24 cellular contexts compared by ENCODE assay signal in genomic region chr16:66616592-66616991, GRCh38. TPM values are rescaled to one million over a fixed set of nuclear protein-coding genes. Genes with fewer than 3 reads are reported as not detected.
A peak's percentile ranks its signal among the peaks of the same experiment; 100 is the strongest.
DNase-seq lines count a peak whose midpoint lies in the region; ATAC-seq and TF ChIP-seq lines count a peak whose summit lies in the region.
"Had no signal": no experiment of that assay in that cellular context is flagged by ENCODE, and none has a peak within 500 bp of the region (broad histone marks: within the 10 kb centered on the region; RNA-seq: fewer than 3 reads in every experiment).

No MANE protein-coding gene starts in this region.

- no peak for DNase-seq in GM23338 (ENCODE audit: low spot score)
- no peak for DNase-seq in Panc1 (ENCODE audit: low read depth, low spot score)
- DNase-seq in nephron progenitor cell: no peak
- no peak for DNase-seq in NCI-H128 (lab: John Stamatoyannopoulos, UW; ENCODE audit: unreplicated experiment)
- DNase-seq in cerebellum (ENCODE audit: low spot score): no peak
- no peak for DNase-seq in NCI-H226
- DNase-seq in activated T-cell treated with anti-CD3 and anti-CD28 coated beads, Interleukin-2, amount 50 U/mL, for 72 hours: no peak
- DNase-seq: activated CD4-positive, alpha-beta memory T cell treated with anti-CD3 and anti-CD28 coated beads for 36 hours; erythroblast; gastrocnemius medialis; left ventricle myocardium inferior; NCI-H1436; NCI-H2171 treated with DMSO at 0.1 percent for 48 hours; NCI-H774; pancreas; RPMI8226; stimulated activated CD4-positive, alpha-beta T cell treated with anti-CD3 and anti-CD28 coated beads, Interleukin-4, amount 100 ng/mL, for 4 hours; T-cell; WERI-Rb-1 had no signal

- H3K4me1 Mint-ChIP-seq in GM23338: peaks cover 24% of the 10 kb centered on the region
- peaks cover 31% of the 10 kb centered on the region for H3K4me1 Mint-ChIP-seq in dendritic cell treated with granulocyte-macrophage colony-stimulating factor and Interleukin-4, amounts not matched to agents 40 ng/mL and 50 ng/mL, for 4 days (ENCODE audit: low read depth)
- H3K4me1 Mint-ChIP-seq in nephron progenitor cell: peaks cover 39% of the 10 kb centered on the region
- no peaks in the 10 kb centered on the region for H3K4me1 Mint-ChIP-seq in activated T-cell treated with anti-CD3 and anti-CD28 coated beads, Interleukin-2, amount 50 U/mL, for 72 hours (ENCODE audit: low read depth)
- H3K4me1 Mint-ChIP-seq: activated naive CD4-positive, alpha-beta T cell treated with anti-CD3 and anti-CD28 coated beads, Interleukin-2, amount 50 U/mL, for 24 hours; T-cell had no signal

- ATAC-seq in GM23338 (peak; percentile 76), Panc1 (no peak)
- ATAC-seq in activated T-cell treated with anti-CD3 and anti-CD28 coated beads, Interleukin-2, amount 50 U/mL, for 72 hours (replicated peaks in 1 of 2): no peak
- ATAC-seq: gastrocnemius medialis, pancreas, T-cell had no signal

- H3K27me3 Mint-ChIP-seq in GM23338 (ENCODE audit: insufficient read depth, low read depth, poor library complexity) (no peaks in the 10 kb centered on the region), nephron progenitor cell (ENCODE audit: low read depth, poor library complexity) (peaks cover under 1% of the 10 kb centered on the region)
- no peaks in the 10 kb centered on the region for H3K27me3 Mint-ChIP-seq in dendritic cell treated with granulocyte-macrophage colony-stimulating factor and Interleukin-4, amounts not matched to agents 40 ng/mL and 50 ng/mL, for 4 days
- no peaks in the 10 kb centered on the region for H3K27me3 Mint-ChIP-seq in activated T-cell treated with anti-CD3 and anti-CD28 coated beads, Interleukin-2, amount 50 U/mL, for 72 hours (ENCODE audit: low read depth)
- H3K27me3 Mint-ChIP-seq: activated CD4-positive, alpha-beta memory T cell treated with anti-CD3 and anti-CD28 coated beads for 36 hours; activated naive CD4-positive, alpha-beta T cell treated with anti-CD3 and anti-CD28 coated beads, Interleukin-2, amount 50 U/mL, for 24 hours; T-cell had no signal

- H3K27ac ChIP-seq in GM23338 (ENCODE audit: low read depth): no peak overlapping the region
- peak overlapping the region; percentile 39; the same call in 1 of the 2 replicates for H3K27ac ChIP-seq in Panc1 (ENCODE audit: low read length)
- H3K27ac ChIP-seq: gastrocnemius medialis, left ventricle myocardium inferior, pancreas, vagina, WERI-Rb-1 had no signal

- H3K27me3 ChIP-seq in GM23338 (ENCODE audit: insufficient read depth): no peaks in the 10 kb centered on the region
- no peaks in the 10 kb centered on the region for H3K27me3 ChIP-seq in Panc1 (ENCODE audit: control insufficient read depth, insufficient read depth, low read length)
- H3K27me3 ChIP-seq: gastrocnemius medialis, pancreas, vagina had no signal

- H3K4me2 ChIP-seq in GM23338: peak overlapping the region; percentile 61

- in situ Hi-C loops in Panc1 (cut with HindIII; ENCODE audit: low pct_unique_long_range_greater_than_20kb, low sequenced_read_pairs): no loop called here

- H3K9me3 Mint-ChIP-seq in GM23338: no peaks in the 10 kb centered on the region; the same call in 2 of the 3 replicates
- no peaks in the 10 kb centered on the region for H3K9me3 Mint-ChIP-seq in dendritic cell treated with granulocyte-macrophage colony-stimulating factor and Interleukin-4, amounts not matched to agents 40 ng/mL and 50 ng/mL, for 4 days
- peaks cover 4% of the 10 kb centered on the region for H3K9me3 Mint-ChIP-seq in nephron progenitor cell
- H3K9me3 Mint-ChIP-seq in activated T-cell treated with anti-CD3 and anti-CD28 coated beads, Interleukin-2, amount 50 U/mL, for 72 hours: no peaks in the 10 kb centered on the region
- H3K9me3 Mint-ChIP-seq: activated CD4-positive, alpha-beta memory T cell treated with anti-CD3 and anti-CD28 coated beads for 36 hours; activated naive CD4-positive, alpha-beta T cell treated with anti-CD3 and anti-CD28 coated beads, Interleukin-2, amount 50 U/mL, for 24 hours; T-cell had no signal

- BruUV-seq in Panc1 (replicated peaks; lab: Mats Ljungman, UMichigan): no TSS peak

- no peak overlapping the region for H2AFZ ChIP-seq in GM23338

- CTCF ChIA-PET in Panc1 (lab: Charles Lee): no interaction called here

- H3K36me3 Mint-ChIP-seq in GM23338 (ENCODE audit: low read depth) (peaks cover 46% of the 10 kb centered on the region), nephron progenitor cell (ENCODE audit: low read depth) (peaks cover 47% of the 10 kb centered on the region)
- H3K36me3 Mint-ChIP-seq in dendritic cell treated with granulocyte-macrophage colony-stimulating factor and Interleukin-4, amounts not matched to agents 40 ng/mL and 50 ng/mL, for 4 days (ENCODE audit: low read depth): peaks cover 55% of the 10 kb centered on the region
- peaks cover 0 to 3% of the 10 kb centered on the region in 2 donors for H3K36me3 Mint-ChIP-seq in activated T-cell treated with anti-CD3 and anti-CD28 coated beads, Interleukin-2, amount 50 U/mL, for 72 hours (ENCODE audit: insufficient read depth in 2 of 2)
- H3K36me3 Mint-ChIP-seq: activated naive CD4-positive, alpha-beta T cell treated with anti-CD3 and anti-CD28 coated beads, Interleukin-2, amount 50 U/mL, for 24 hours had no signal

- H3K4me1 ChIP-seq in GM23338 (ENCODE audit: insufficient read depth) (peaks cover 16% of the 10 kb centered on the region), Panc1 (ENCODE audit: control insufficient read depth, insufficient read depth, low read length) (peaks cover 41% of the 10 kb centered on the region)

- H3K4me3 ChIP-seq in GM23338 (peak overlapping the region; percentile 15), Panc1 (ENCODE audit: low read depth in 2 of 2, low read length in 2 of 2) (no peak overlapping the region)
- H3K4me3 ChIP-seq: gastrocnemius medialis, left ventricle myocardium inferior, pancreas, skin epidermis, vagina had no signal

- peaks cover 5% of the 10 kb centered on the region; the same call in 1 of the 2 replicates for H4K20me1 ChIP-seq in GM23338 (replicated peaks; ENCODE audit: insufficient read depth)

- H3K79me2 ChIP-seq in GM23338 (replicated peaks; ENCODE audit: insufficient read depth): no peaks in the 10 kb centered on the region

- no peaks in the 10 kb centered on the region for H3K9me3 ChIP-seq in Panc1 (ENCODE audit: control insufficient read depth, insufficient read depth, low read depth, low read length)
- H3K9me3 ChIP-seq: gastrocnemius medialis, left ventricle myocardium inferior, pancreas, vagina had no signal

- H3K4me3 Mint-ChIP-seq in GM23338 (no peak overlapping the region), nephron progenitor cell (no peak overlapping the region)
- no peak overlapping the region for H3K4me3 Mint-ChIP-seq in dendritic cell treated with granulocyte-macrophage colony-stimulating factor and Interleukin-4, amounts not matched to agents 40 ng/mL and 50 ng/mL, for 4 days
- H3K4me3 Mint-ChIP-seq in activated T-cell treated with anti-CD3 and anti-CD28 coated beads, Interleukin-2, amount 50 U/mL, for 72 hours: no peak overlapping the region
- H3K4me3 Mint-ChIP-seq: activated CD4-positive, alpha-beta memory T cell treated with anti-CD3 and anti-CD28 coated beads for 36 hours; activated naive CD4-positive, alpha-beta T cell treated with anti-CD3 and anti-CD28 coated beads, Interleukin-2, amount 50 U/mL, for 24 hours; T-cell had no signal

- no peak overlapping the region for H3K27ac Mint-ChIP-seq in GM23338
- peak overlapping the region; percentile 41 for H3K27ac Mint-ChIP-seq in dendritic cell treated with granulocyte-macrophage colony-stimulating factor and Interleukin-4, amounts not matched to agents 40 ng/mL and 50 ng/mL, for 4 days
- peak overlapping the region; percentile 39 for H3K27ac Mint-ChIP-seq in nephron progenitor cell
- no peak overlapping the region for H3K27ac Mint-ChIP-seq in activated T-cell treated with anti-CD3 and anti-CD28 coated beads, Interleukin-2, amount 50 U/mL, for 72 hours
- H3K27ac Mint-ChIP-seq: activated CD4-positive, alpha-beta memory T cell treated with anti-CD3 and anti-CD28 coated beads for 36 hours; activated naive CD4-positive, alpha-beta T cell treated with anti-CD3 and anti-CD28 coated beads, Interleukin-2, amount 50 U/mL, for 24 hours had no signal

- H3K9me2 ChIP-seq in GM23338 (ENCODE audit: insufficient read depth): no peaks in the 10 kb centered on the region

- no peaks in the 10 kb centered on the region for H3F3A ChIP-seq in GM23338 (replicated peaks; ENCODE audit: low read depth)

- TF ChIP-seq CTCF in GM23338 (conservative IDR thresholded peaks at IDR 0.05; ENCODE audit: low read depth in 2 of 2) (no peak), Panc1 (IDR thresholded peaks at IDR 0.05) (no peak), nephron progenitor cell (IDR thresholded peaks at IDR 0.05) (no peak)

- POLR2A ChIA-PET in Panc1 (lab: Charles Lee): no interaction called here

- intact Hi-C loops in Panc1 (cut with micrococcal nuclease; ENCODE audit: unreplicated experiment): no loop called here
- intact Hi-C loops in dendritic cell treated with granulocyte-macrophage colony-stimulating factor and Interleukin-4, amounts not matched to agents 40 ng/mL and 50 ng/mL, for 4 days (cut with micrococcal nuclease): no loop called here

- H3K36me3 ChIP-seq in GM23338 (ENCODE audit: insufficient read depth) (0 out of 2 replicates have a peak, but pooled peaks cover 5% of the 10 kb centered on the region), Panc1 (ENCODE audit: control insufficient read depth, insufficient read depth, low read length) (peaks cover 2% of the 10 kb centered on the region)
- H3K36me3 ChIP-seq: gastrocnemius medialis had no signal

TF ChIP-seq in GM23338, 12 proteins besides CTCF, POLR2A, EP300 and RAD21 (continues in another document):
- TF ChIP-seq ZNF331 (CRISPR knock-in tag; IDR thresholded peaks at IDR 0.05; ENCODE audit: low read depth): no peak

RNA-seq across cellular contexts. Expression of gene CMTM3, which starts 12.1 kb away (rescaled TPM):
- total RNA-seq in GM23338 (2014; rRNA removed; shearing (Covaris generic)): 16.4 and 20.0 TPM in 2 replicates
- 16.6 and 17.5 TPM in 2 replicates for polyA plus RNA-seq in GM23338 (2016; fragmentation: Nextera tagmentation; extraction: Ambion mirVana)
- total RNA-seq in Panc1 (2021; ENCODE audit: unreplicated experiment): 45.8 TPM
- polyA plus RNA-seq in Panc1 (2012; ENCODE audit: insufficient read length): 58.3 TPM
- 12.7 TPM for total RNA-seq in cerebellum
- 10 to 100 TPM; 82.4 to 90.6 TPM for total RNA-seq in activated T-cell treated with anti-CD3 and anti-CD28 coated beads, Interleukin-2, amount 50 U/mL, for 72 hours

RNA-seq across cellular contexts. Expression of gene CMTM2, which starts 37.3 kb away (rescaled TPM):
- total RNA-seq in GM23338 (2014; rRNA removed; shearing (Covaris generic)): not detected in 2 replicates
- not detected in 2 replicates for polyA plus RNA-seq in GM23338 (2016; fragmentation: Nextera tagmentation; extraction: Ambion mirVana)
- total RNA-seq in Panc1 (2021; ENCODE audit: unreplicated experiment) (not detected), cerebellum (not detected)
- not detected for polyA plus RNA-seq in Panc1 (2012; ENCODE audit: insufficient read length)
- total RNA-seq in activated T-cell treated with anti-CD3 and anti-CD28 coated beads, Interleukin-2, amount 50 U/mL, for 72 hours: 1 to 10 TPM in 1 of 2 donors, under 1 TPM in 1; 0.31 to 1.2 TPM
- total RNA-seq: gastrocnemius medialis, left ventricle myocardium inferior, LHCN-M2, vagina had no signal

RNA-seq across cellular contexts. Expression of gene CMTM1, which starts 50.4 kb away (rescaled TPM):
- 1.4 TPM in 1 of 2 replicates, not detected in the other for total RNA-seq in GM23338 (2014; rRNA removed; shearing (Covaris generic))
- 1.8 and 1.9 TPM in 2 replicates for polyA plus RNA-seq in GM23338 (2016; fragmentation: Nextera tagmentation; extraction: Ambion mirVana)
- total RNA-seq in Panc1 (2021; ENCODE audit: unreplicated experiment) (7.1 TPM), cerebellum (7.6 TPM)
- polyA plus RNA-seq in Panc1 (2012; ENCODE audit: insufficient read length): 5.9 TPM
- 10 to 100 TPM; 10.1 to 14.4 TPM for total RNA-seq in activated T-cell treated with anti-CD3 and anti-CD28 coated beads, Interleukin-2, amount 50 U/mL, for 72 hours
- total RNA-seq: vagina had no signal

Comparison
In these comparisons a context has a peak if more than half of its experiments do, and no peak if none do; other contexts are left out.
1. H3K27ac Mint-ChIP-seq: peak in dendritic cell treated with granulocyte-macrophage colony-stimulating factor and Interleukin-4, amounts not matched to agents 40 ng/mL and 50 ng/mL, for 4 days (single experiment) and nephron progenitor cell (single experiment); none in GM23338 (single experiment) and activated T-cell treated with anti-CD3 and anti-CD28 coated beads, Interleukin-2, amount 50 U/mL, for 72 hours (single experiment).